Comparison of ENCODE assay signal across 8 cellular contexts in the genomic region with DNA sequence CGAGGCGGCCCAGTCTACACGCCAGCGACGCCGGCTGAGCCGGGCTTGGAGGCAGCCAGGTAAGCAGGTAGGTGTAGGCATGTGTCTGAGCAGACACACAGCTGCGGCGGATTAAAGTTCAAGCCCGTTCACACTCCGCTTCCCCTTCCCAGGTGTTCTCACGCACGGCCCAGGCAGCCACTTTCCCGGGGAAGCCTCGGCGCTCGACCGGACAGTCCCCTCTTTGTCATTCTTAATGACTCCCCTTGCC. TPM values are rescaled to one million over a fixed set of nuclear protein-coding genes. Genes with fewer than 3 reads are reported as not detected.
A peak's percentile ranks its signal among the peaks of the same experiment; 100 is the strongest.
DNase-seq lines count a peak whose midpoint lies in the region; ATAC-seq and TF ChIP-seq lines count a peak whose summit lies in the region.

No MANE protein-coding gene starts in this region.

- H3K9me3 ChIP-seq in mesodermal cell (ENCODE audit: control insufficient read depth, low read length) (no peaks in the 10 kb centered on the region), upper lobe of left lung (no peaks in the 10 kb centered on the region)

- ATAC-seq in GM21528 (IDR thresholded peaks at IDR 0.05; ENCODE audit: low FRiP score, unreplicated experiment) (peak; percentile 15), upper lobe of left lung (ENCODE audit: low FRiP score in 2 of 2) (peak; percentile 39 to 71)

- no peak for TF ChIP-seq CTCF in AG09309 (IDR thresholded peaks at IDR 0.05; ENCODE audit: control insufficient read depth, insufficient read depth, low read depth, low read length, missing control alignments)
- no peak for TF ChIP-seq CTCF in chondrocyte (IDR thresholded peaks at IDR 0.05)
- TF ChIP-seq CTCF in upper lobe of left lung (IDR thresholded peaks at IDR 0.05) = no peak

- no peaks in the 10 kb centered on the region for H3K9me3 Mint-ChIP-seq in chondrocyte (ENCODE audit: low read depth)

- no peak overlapping the region for H3K27ac Mint-ChIP-seq in chondrocyte (ENCODE audit: unreplicated experiment)

- peak overlapping the region; percentile 75 for H3K4me3 Mint-ChIP-seq in chondrocyte (ENCODE audit: unreplicated experiment)

- no peaks in the 10 kb centered on the region for H3K36me3 ChIP-seq in mesodermal cell (ENCODE audit: control insufficient read depth, insufficient read depth, low read length)
- no peaks in the 10 kb centered on the region for H3K36me3 ChIP-seq in upper lobe of left lung

- H3K27ac ChIP-seq in mesodermal cell (ENCODE audit: low read depth, low read length, severe bottlenecking) (no peak overlapping the region), upper lobe of left lung (peak overlapping the region; percentile 78 to 88 (median 80))

- peaks cover 12% of the 10 kb centered on the region for H3K4me1 Mint-ChIP-seq in chondrocyte (ENCODE audit: low read depth)

- TF ChIP-seq EP300 in upper lobe of left lung (IDR thresholded peaks at IDR 0.05) = no peak

- peak overlapping the region; percentile 42 for H3K4me3 ChIP-seq in AG09309 (ENCODE audit: control insufficient read depth, low read depth, low read length)
- H3K4me3 ChIP-seq in mesodermal cell (ENCODE audit: extremely low read depth, insufficient read depth, low read length, poor library complexity, severe bottlenecking) = peak overlapping the region; percentile 51
- H3K4me3 ChIP-seq in upper lobe of left lung = peak overlapping the region; percentile 40 to 67 (median 63)

- 0% methylated on average over 10 to 13 of the region's 18 CpGs for WGBS in mesodermal cell (ENCODE audit: insufficient coverage in 2 of 2), 2 experiments
- WGBS in upper lobe of left lung, 2 donors = 2% methylated on average over 18 of the region's 18 CpGs; no CpG with 5 or more reads in 1 of the 2 donors

- H3K36me3 Mint-ChIP-seq in chondrocyte (ENCODE audit: low read depth) = no peaks in the 10 kb centered on the region

- no peak for TF ChIP-seq POLR2A in upper lobe of left lung (IDR thresholded peaks at IDR 0.05)

- no peak for DNase-seq in AG09309 (ENCODE audit: low read depth)
- peak; percentile 52 for DNase-seq in NCI-H69 (lab: John Stamatoyannopoulos, UW)
- DNase-seq in chondrocyte (ENCODE audit: low spot score) = no peak
- peak in 1 of 2 donors; percentile 88 for DNase-seq in upper lobe of left lung
- no peak for DNase-seq in mesenteric fat pad (ENCODE audit: low spot score)
- DNase-seq in SK-N-DZ (ENCODE audit: low spot score) = no peak

- H3K27me3 Mint-ChIP-seq in chondrocyte (ENCODE audit: low read depth) = peaks cover 55% of the 10 kb centered on the region

- H3K27me3 ChIP-seq in upper lobe of left lung = no peaks in the 10 kb centered on the region

- H3K4me1 ChIP-seq in mesodermal cell (ENCODE audit: control insufficient read depth, insufficient read depth, low read length, poor library complexity, severe bottlenecking) (peaks cover 6% of the 10 kb centered on the region), upper lobe of left lung (peaks cover 12 to 26% (median 22%) of the 10 kb centered on the region in 4 donors)

RNA-seq across cellular contexts. Expression of gene TGFA, which starts 0.4 kb away (rescaled TPM):
- 0.21 to 0.25 TPM in 2 of 3 replicates, not detected in the other for total RNA-seq in chondrocyte
- 0.88 TPM for polyA plus RNA-seq in mesodermal cell (2013, experiment 1 of 2)
- polyA plus RNA-seq in mesodermal cell (2013, experiment 2 of 2) = 0.66 TPM
- total RNA-seq in upper lobe of left lung = 10 to 100 TPM in 3 of 6 donors, 1 to 10 TPM in 3; 4.2 to 19.6 (median 10.7) TPM
- total RNA-seq in mesenteric fat pad = 2.2 TPM
- not detected in 2 replicates for polyA plus RNA-seq in SK-N-DZ (2014; cell fraction: cytosol; rRNA removed)
- not detected in 2 replicates for polyA plus RNA-seq in SK-N-DZ (2014; cell fraction: nucleus; rRNA removed)
